In genomic region chr21:45724345-45724961, GRCh38 we compare ENCODE assay signal across 18 cellular contexts.
A peak's percentile ranks its signal among the peaks of the same experiment; 100 is the strongest.
DNase-seq lines count a peak whose midpoint lies in the region; ATAC-seq and TF ChIP-seq lines count a peak whose summit lies in the region.
"Had no signal": no experiment of that assay in that cellular context is flagged by ENCODE, and none has a peak within 500 bp of the region (broad histone marks: within the 10 kb centered on the region; RNA-seq: fewer than 3 reads in every experiment).

No MANE protein-coding gene starts in this region.

- ATAC-seq in GM21737 (IDR thresholded peaks at IDR 0.05; ENCODE audit: unreplicated experiment) (no peak), HG02642 (IDR thresholded peaks at IDR 0.05; ENCODE audit: poor library complexity, unreplicated experiment) (no peak)
- ATAC-seq: activated CD8-positive, alpha-beta memory T cell treated with anti-CD3 and anti-CD28 coated beads, Interleukin-2, amount 10 ng/mL, durations not matched to agents 7 days and 5 days; HepG2; mucosa of descending colon; stimulated activated naive B cell treated with anti-CD40 and anti-IgM and Interleukin-4, amounts not matched to agents 10 μg/mL and 1 μg/mL and 100 μg/mL, for 72 hours had no signal

- peak overlapping the region; percentile 81 for H3K27ac Mint-ChIP-seq in glutamatergic neuron (ENCODE audit: unreplicated experiment)
- H3K27ac Mint-ChIP-seq: activated CD8-positive, alpha-beta memory T cell treated with anti-CD3 and anti-CD28 coated beads, Interleukin-2, amount 10 ng/mL, durations not matched to agents 7 days and 5 days; HFFc6; T-helper 1 cell treated with Interleukin-12 subunit alpha and Interleukin-12 subunit beta and Interleukin-4 antibody, amounts not matched to agents 30 μg/mL and 1 μg/mL, for 36 hours had no signal

- H3K4me3 Mint-ChIP-seq in glutamatergic neuron (ENCODE audit: unreplicated experiment) = peak overlapping the region; percentile 47
- H3K4me3 Mint-ChIP-seq: activated CD8-positive, alpha-beta memory T cell treated with anti-CD3 and anti-CD28 coated beads, Interleukin-2, amount 10 ng/mL, durations not matched to agents 7 days and 5 days; CD14-positive monocyte; HFFc6; stimulated activated naive B cell treated with anti-CD40 and anti-IgM and Interleukin-4, amounts not matched to agents 10 μg/mL and 1 μg/mL and 100 μg/mL, for 72 hours; T-helper 1 cell treated with Interleukin-12 subunit alpha and Interleukin-12 subunit beta and Interleukin-4 antibody, amounts not matched to agents 30 μg/mL and 1 μg/mL, for 36 hours had no signal

- H3K4me1 Mint-ChIP-seq in glutamatergic neuron (ENCODE audit: low read depth, unreplicated experiment) = peaks cover 39% of the 10 kb centered on the region
- H3K4me1 Mint-ChIP-seq: stimulated activated naive B cell treated with anti-CD40 and anti-IgM and Interleukin-4, amounts not matched to agents 10 μg/mL and 1 μg/mL and 100 μg/mL, for 72 hours had no signal

- DNase-seq in G401 (ENCODE audit: low spot score) (peak; percentile 71), NCI-H2171 treated with DMSO at 0.1 percent for 48 hours (lab: John Stamatoyannopoulos, UW) (peak; percentile 50), glutamatergic neuron (no peak), occipital lobe (lab: John Stamatoyannopoulos, UW) (peak; percentile 5)
- no peak for DNase-seq in activated CD8-positive, alpha-beta memory T cell treated with anti-CD3 and anti-CD28 coated beads, Interleukin-2, amount 50 U/mL, for 4 hours
- DNase-seq: activated CD4-positive, CD25-positive, alpha-beta regulatory T cell; activated CD8-positive, alpha-beta memory T cell treated with anti-CD3 and anti-CD28 coated beads, Interleukin-2, amount 10 ng/mL, durations not matched to agents 7 days and 5 days; brain microvascular endothelial cell; HFFc6; MM.1S; NCI-H2107; stimulated activated naive B cell treated with anti-CD40 and anti-IgM and Interleukin-4, amounts not matched to agents 10 μg/mL and 1 μg/mL and 100 μg/mL, for 72 hours had no signal

- in situ Hi-C loops in G401 (cut with HindIII; ENCODE audit: low sequenced_read_pairs) = no loop called here

- H3K9me3 Mint-ChIP-seq in glutamatergic neuron (ENCODE audit: unreplicated experiment) = peaks cover 14% of the 10 kb centered on the region
- H3K9me3 Mint-ChIP-seq: CD14-positive monocyte; HFFc6; stimulated activated naive B cell treated with anti-CD40 and anti-IgM and Interleukin-4, amounts not matched to agents 10 μg/mL and 1 μg/mL and 100 μg/mL, for 72 hours; T-helper 1 cell treated with Interleukin-12 subunit alpha and Interleukin-12 subunit beta and Interleukin-4 antibody, amounts not matched to agents 30 μg/mL and 1 μg/mL, for 36 hours had no signal

- H3K36me3 Mint-ChIP-seq in glutamatergic neuron (ENCODE audit: unreplicated experiment) = no peaks in the 10 kb centered on the region
- H3K36me3 Mint-ChIP-seq: activated CD8-positive, alpha-beta memory T cell treated with anti-CD3 and anti-CD28 coated beads, Interleukin-2, amount 10 ng/mL, durations not matched to agents 7 days and 5 days; CD14-positive monocyte; stimulated activated naive B cell treated with anti-CD40 and anti-IgM and Interleukin-4, amounts not matched to agents 10 μg/mL and 1 μg/mL and 100 μg/mL, for 72 hours had no signal

- TF ChIP-seq CTCF in glutamatergic neuron (IDR thresholded peaks at IDR 0.05; ENCODE audit: partially characterized antibody, unreplicated experiment) = no peak

- H3K27me3 Mint-ChIP-seq in glutamatergic neuron (ENCODE audit: unreplicated experiment) = peaks cover 4% of the 10 kb centered on the region

Comparison
In these comparisons a context has a peak if more than half of its experiments do, and no peak if none do; other contexts are left out.
1. DNase-seq: peak in G401 (single experiment), NCI-H2171 treated with DMSO at 0.1 percent for 48 hours (single experiment) and occipital lobe (single experiment); none in glutamatergic neuron (single experiment) and activated CD8-positive, alpha-beta memory T cell treated with anti-CD3 and anti-CD28 coated beads, Interleukin-2, amount 50 U/mL, for 4 hours (single experiment).